ENCODE assay signal across 29 cellular contexts in genomic region chr12:41979574-41979973, GRCh38.
"Had no signal": no experiment of that assay in that cellular context is flagged by ENCODE, and none has a peak within 500 bp of the region (broad histone marks: within the 10 kb centered on the region; RNA-seq: fewer than 3 reads in every experiment).

No MANE protein-coding gene starts in this region.

- H3K4me2 ChIP-seq: PC-9 had no signal

- FAIRE-seq: RCC 7860 had no signal

- H3K4me3 ChIP-seq: cardiac muscle cell, PC-9 had no signal

- H3K27me3 ChIP-seq: cardiac muscle cell had no signal

- H2AFZ ChIP-seq: PC-9 had no signal

- DNase-seq: activated CD4-positive, alpha-beta memory T cell treated with anti-CD3 and anti-CD28 coated beads, Interleukin-2, amount 10 ng/mL, durations not matched to agents 7 days and 5 days; activated CD4-positive, alpha-beta T cell treated with anti-CD3 and anti-CD28 coated beads for 1 hour; activated CD4-positive, alpha-beta T cell treated with anti-CD3 and anti-CD28 coated beads for 48 hours; activated CD4-positive, CD25-positive, alpha-beta regulatory T cell; activated CD8-positive, alpha-beta memory T cell treated with anti-CD3 and anti-CD28 coated beads for 24 hours; activated CD8-positive, alpha-beta memory T cell treated with anti-CD3 and anti-CD28 coated beads, Interleukin-2, amount 10 ng/mL, durations not matched to agents 7 days and 5 days; activated CD8-positive, alpha-beta memory T cell treated with anti-CD3 and anti-CD28 coated beads, Interleukin-2, amount 50 U/mL, for 48 hours; activated effector memory CD4-positive, alpha-beta T cell treated with Interleukin-2 at 50 U/mL for 16 hours; activated naive CD4-positive, alpha-beta T cell treated with anti-CD3 and anti-CD28 coated beads, Interleukin-2, amount 10 ng/mL, durations not matched to agents 7 days and 5 days; activated naive CD8-positive, alpha-beta T cell treated with anti-CD3 and anti-CD28 coated beads, Interleukin-2, amount 50 U/mL, for 24 hours; activated T-cell treated with anti-CD3 and anti-CD28 coated beads, Interleukin-2, amount 50 U/mL, for 48 hours; amniotic stem cell; aorta; Karpas-422; NCI-H1105; NCI-H1436 treated with DMSO at 0.1 percent for 48 hours; NCI-H1694 treated with DMSO at 0.1 percent for 48 hours; NCI-H2029; NCI-H345; NCI-H524 treated with DMSO at 0.1 percent for 48 hours; PC-9; SIG-M5; T-helper 1 cell; T1000; WERI-Rb-1 had no signal

- H3K27ac ChIP-seq: cardiac muscle cell, PC-9, RWPE1, WERI-Rb-1 had no signal

- ATAC-seq: activated CD8-positive, alpha-beta memory T cell treated with anti-CD3 and anti-CD28 coated beads, Interleukin-2, amount 10 ng/mL, durations not matched to agents 7 days and 5 days; activated naive CD8-positive, alpha-beta T cell treated with anti-CD3 and anti-CD28 coated beads, Interleukin-2, amount 50 U/mL, for 24 hours; Right ventricle myocardium inferior had no signal

- H3K36me3 ChIP-seq: cardiac muscle cell, WERI-Rb-1 had no signal
